ENCODE assay signal across 8 cellular contexts in genomic region chr2:217886720-217887309, GRCh38.
DNase-seq lines count a peak whose midpoint lies in the region; TF ChIP-seq lines count a peak whose summit lies in the region.

No MANE protein-coding gene starts in this region.

- no peaks in the 10 kb centered on the region for H3K27me3 ChIP-seq in transverse colon

- intact Hi-C loops in posterior cingulate gyrus (cut with DNase I) (loop anchor here (1.0 kb wide), 1 partner anchor 98 kb away; no protein-coding TSS in a partner anchor), transverse colon (cut with DNase I; ENCODE audit: low total_unique reads) (loop anchor here (5.0 kb wide), 1 partner anchor 100 kb away; no protein-coding TSS in a partner anchor)

- H3K36me3 ChIP-seq in transverse colon = peaks cover 0 to 8% (median 1%) of the 10 kb centered on the region in 4 donors

- in situ Hi-C loops in KBM-7 (cut with MboI; ENCODE audit: low pct_unique_long_range_greater_than_20kb, low sequenced_read_pairs) (no loop called here), transverse colon (cut with MboI; ENCODE audit: low pct_ligation_motif_present in 1 of 4, low pct_unique_long_range_greater_than_20kb in 1 of 4, low sequenced_read_pairs in 3 of 4) (loop anchor here in 2 of 4 donors (10.0 kb wide), 2 partner anchors 92 to 98 kb away; no protein-coding TSS in a partner anchor)

- no peak for TF ChIP-seq POLR2A in transverse colon (IDR thresholded peaks at IDR 0.05)

- no peaks in the 10 kb centered on the region for H3K4me1 ChIP-seq in transverse colon

- peak; percentile 74 to 83 (median 78) for TF ChIP-seq CTCF in transverse colon (IDR thresholded peaks at IDR 0.05)

- WGBS in transverse colon (ENCODE audit: low coverage in 1 of 2), 2 donors = 0 to 23% methylated on average over 2 to 6 of the region's 6 CpGs

- TF ChIP-seq EP300 in transverse colon (IDR thresholded peaks at IDR 0.05; ENCODE audit: low read depth) = no peak

- H3K27ac ChIP-seq in transverse colon = peak overlapping the region in 2 of 4 donors; percentile 7 to 58

- peak; percentile 63 for DNase-seq in activated gamma-delta T cell treated with Interleukin-2 at 50 U/mL for 16 hours
- DNase-seq in activated gamma-delta T cell (lab: John Stamatoyannopoulos, UW) = no peak
- peak; percentile 57 for DNase-seq in KBM-7
- peak; percentile 13 for DNase-seq in SIG-M5 (lab: John Stamatoyannopoulos, UW)
- peak; percentile 9 to 44 (median 20) for DNase-seq in activated naive CD4-positive, alpha-beta T cell (lab: John Stamatoyannopoulos, UW)
- peak; percentile 78 for DNase-seq in glomerular visceral epithelial cell (ENCODE audit: extremely low spot score)
- peak; percentile 50 to 96 (median 83) for DNase-seq in posterior cingulate gyrus
- peak; percentile 81 for DNase-seq in transverse colon

- H3K4me3 ChIP-seq in transverse colon = no peak overlapping the region

- no peaks in the 10 kb centered on the region for H3K9me3 ChIP-seq in transverse colon
